2 cellular contexts compared by ENCODE assay signal in the genomic region with DNA sequence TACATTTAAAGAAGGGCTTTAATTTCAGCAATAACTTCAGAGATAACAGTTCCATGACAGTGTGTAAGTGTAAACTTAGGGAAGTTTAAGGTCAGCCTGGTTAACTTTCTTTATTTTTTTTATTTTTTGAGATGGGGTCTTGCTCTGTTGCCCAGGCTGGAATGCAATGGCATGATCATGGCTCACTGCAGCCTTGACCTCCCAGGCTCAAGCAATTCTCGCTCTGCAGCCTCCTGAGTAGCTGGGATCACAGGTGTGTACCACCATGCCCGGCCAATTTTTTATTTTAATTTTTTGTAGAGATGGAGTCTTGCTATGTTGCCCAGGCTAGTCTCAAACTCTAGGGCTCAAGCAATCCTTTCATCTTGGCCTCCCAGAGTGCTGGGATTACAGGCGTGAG. TPM values are rescaled to one million over a fixed set of nuclear protein-coding genes. Genes with fewer than 3 reads are reported as not detected.
"Had no signal": no experiment of that assay in that cellular context is flagged by ENCODE, and none has a peak within 500 bp of the region (broad histone marks: within the 10 kb centered on the region; RNA-seq: fewer than 3 reads in every experiment).

No MANE protein-coding gene starts in this region.

RNA-seq across cellular contexts. Expression of a gene that starts 14.6 kb away (rescaled TPM):
- total RNA-seq: SJSA1 had no signal
- polyA plus RNA-seq: SK-N-SH had no signal

RNA-seq across cellular contexts. Expression of a gene that starts 15.0 kb away (rescaled TPM):
- total RNA-seq: SJSA1 had no signal
